ENCODE assay signal across 14 cellular contexts in the genomic region with DNA sequence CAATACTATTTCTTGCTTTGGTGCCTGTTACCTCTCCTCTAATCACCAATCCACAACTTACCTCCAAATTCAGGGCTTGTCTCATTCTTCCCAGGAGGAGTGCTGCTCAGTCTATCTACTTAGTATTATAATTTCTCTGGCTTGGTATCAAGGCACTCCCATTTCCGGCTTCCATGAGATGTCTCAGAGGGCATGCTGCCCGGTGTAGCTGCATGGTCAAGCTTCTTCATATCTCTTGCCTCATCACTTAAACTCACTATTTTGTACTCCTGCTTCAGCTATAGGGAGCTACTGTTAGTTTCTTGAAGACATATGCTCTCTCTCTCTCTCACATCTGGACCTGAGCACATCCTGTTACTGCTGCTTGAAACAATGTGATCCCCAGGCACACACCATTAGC.
"Had no signal": no experiment of that assay in that cellular context is flagged by ENCODE, and none has a peak within 500 bp of the region (broad histone marks: within the 10 kb centered on the region; RNA-seq: fewer than 3 reads in every experiment).

No MANE protein-coding gene starts in this region.

- H3K4me3 Mint-ChIP-seq: activated naive CD4-positive, alpha-beta T cell treated with anti-CD3 and anti-CD28 coated beads for 36 hours; activated T-helper 17 cell treated with anti-CD3 and anti-CD28 coated beads, Interleukin-2, amount 50 U/mL, for 72 hours; nephron; stimulated activated memory B cell treated with anti-CD40 and anti-IgM and Interleukin-4, amounts not matched to agents 10 μg/mL and 1 μg/mL and 100 μg/mL, for 72 hours had no signal

- H3K27me3 Mint-ChIP-seq: stimulated activated memory B cell treated with anti-CD40 and anti-IgM and Interleukin-4, amounts not matched to agents 10 μg/mL and 1 μg/mL and 100 μg/mL, for 72 hours had no signal

- H3K4me1 Mint-ChIP-seq: activated T-helper 17 cell treated with anti-CD3 and anti-CD28 coated beads, Interleukin-2, amount 50 U/mL, for 72 hours; nephron had no signal

- H3K36me3 Mint-ChIP-seq: stimulated activated memory B cell treated with anti-CD40 and anti-IgM and Interleukin-4, amounts not matched to agents 10 μg/mL and 1 μg/mL and 100 μg/mL, for 72 hours had no signal

- H3K27me3 ChIP-seq: thyroid gland had no signal

- H3K27ac Mint-ChIP-seq: activated naive CD4-positive, alpha-beta T cell treated with anti-CD3 and anti-CD28 coated beads for 36 hours; activated T-helper 17 cell treated with anti-CD3 and anti-CD28 coated beads, Interleukin-2, amount 50 U/mL, for 72 hours; nephron; stimulated activated memory B cell treated with anti-CD40 and anti-IgM and Interleukin-4, amounts not matched to agents 10 μg/mL and 1 μg/mL and 100 μg/mL, for 72 hours had no signal

- H3K4me3 ChIP-seq: thyroid gland had no signal

- DNase-seq: activated CD4-positive, alpha-beta T cell treated with anti-CD3 and anti-CD28 coated beads, Interleukin-2, amount 50 U/mL, for 48 hours; activated CD4-positive, CD25-positive, alpha-beta regulatory T cell treated with anti-CD3 and anti-CD28 coated beads, Interleukin-2, amount 50 U/mL, for 72 hours; activated naive CD4-positive, alpha-beta T cell treated with anti-CD3 and anti-CD28 coated beads for 36 hours; foreskin melanocyte; kidney glomerular epithelial cell; nucleus accumbens; posterior cingulate gyrus; retina; stimulated activated CD4-positive, alpha-beta T cell treated with anti-CD3 and anti-CD28 coated beads, Interleukin-2, amount 100 ng/mL, for 48 hours; thyroid gland had no signal

- ATAC-seq: activated T-helper 17 cell treated with anti-CD3 and anti-CD28 coated beads, Interleukin-2, amount 50 U/mL, for 72 hours; stimulated activated memory B cell treated with anti-CD40 and anti-IgM and Interleukin-4, amounts not matched to agents 10 μg/mL and 1 μg/mL and 100 μg/mL, for 72 hours had no signal

- FAIRE-seq: astrocyte had no signal

- H3K36me3 ChIP-seq: thyroid gland had no signal
